Comparison of ENCODE assay signal across 9 cellular contexts in genomic region chr10:100347568-100348195, GRCh38. TPM values are rescaled to one million over a fixed set of nuclear protein-coding genes. Genes with fewer than 3 reads are reported as not detected.
A peak's percentile ranks its signal among the peaks of the same experiment; 100 is the strongest.
DNase-seq lines count a peak whose midpoint lies in the region; ATAC-seq, FAIRE-seq and TF ChIP-seq lines count a peak whose summit lies in the region.
"Had no signal": no experiment of that assay in that cellular context is flagged by ENCODE, and none has a peak within 500 bp of the region (broad histone marks: within the 10 kb centered on the region; RNA-seq: fewer than 3 reads in every experiment).

No MANE protein-coding gene starts in this region.

- peak overlapping the region in 2 of 7 donors; percentile 49 to 69 for H3K27ac Mint-ChIP-seq in CD14-positive monocyte
- peak overlapping the region; percentile 92 for H3K27ac Mint-ChIP-seq in activated T-helper 2 cell treated with anti-CD3 and anti-CD28 coated beads, Interferon-gamma antibody, Interleukin-2, Interleukin-4, amounts not matched to agents 10 μg/mL and 5 μg/mL and 100 μg/mL, durations not matched to agents 14 hours and 24 hours and 36 hours

- no peaks in the 10 kb centered on the region for H3K27me3 ChIP-seq in right cardiac atrium (ENCODE audit: control insufficient read depth, insufficient read depth)
- H3K27me3 ChIP-seq in small intestine (ENCODE audit: control insufficient read depth in 2 of 2, insufficient read depth in 2 of 2, low read length in 2 of 2): no peaks in the 10 kb centered on the region

- H3K4me1 Mint-ChIP-seq in CD14-positive monocyte: peaks cover 20% of the 10 kb centered on the region
- peaks cover 61% of the 10 kb centered on the region for H3K4me1 Mint-ChIP-seq in activated T-helper 2 cell treated with anti-CD3 and anti-CD28 coated beads, Interferon-gamma antibody, Interleukin-2, Interleukin-4, amounts not matched to agents 10 μg/mL and 5 μg/mL and 100 μg/mL, durations not matched to agents 14 hours and 24 hours and 36 hours (ENCODE audit: low read depth)

- DNase-seq in CD14-positive monocyte (ENCODE audit: low spot score): no peak
- no peak for DNase-seq in HFF-Myc (ENCODE audit: extremely low read depth, low read depth)
- no peak for DNase-seq in activated T-helper 2 cell treated with anti-CD3 and anti-CD28 coated beads, Interferon-gamma antibody, Interleukin-2, Interleukin-4, amounts not matched to agents 10 μg/mL and 5 μg/mL and 100 μg/mL, durations not matched to agents 14 hours and 24 hours and 36 hours (ENCODE audit: low spot score)
- no peak for DNase-seq in right cardiac atrium
- no peak for DNase-seq in small intestine
- DNase-seq in NCI-H1694 treated with DMSO at 0.1 percent for 48 hours (lab: John Stamatoyannopoulos, UW): no peak

- TF ChIP-seq CTCF in CD14-positive monocyte (IDR thresholded peaks at IDR 0.05) (no peak), HFF-Myc (IDR thresholded peaks at IDR 0.05; ENCODE audit: low read depth, low read length, missing control alignments) (no peak)

- H3K9me3 Mint-ChIP-seq in CD14-positive monocyte: peaks cover 0 to 15% (median 4%) of the 10 kb centered on the region in 7 donors
- H3K9me3 Mint-ChIP-seq in activated T-helper 2 cell treated with anti-CD3 and anti-CD28 coated beads, Interferon-gamma antibody, Interleukin-2, Interleukin-4, amounts not matched to agents 10 μg/mL and 5 μg/mL and 100 μg/mL, durations not matched to agents 14 hours and 24 hours and 36 hours: no peaks in the 10 kb centered on the region

- FAIRE-seq in small intestine (lab: Jason Lieb, UNC): no peak

- peaks cover 9% of the 10 kb centered on the region for H3K4me1 ChIP-seq in right cardiac atrium (ENCODE audit: control insufficient read depth, insufficient read depth, low read length)
- H3K4me1 ChIP-seq in small intestine (ENCODE audit: control insufficient read depth in 2 of 2, insufficient read depth in 1 of 2, low read depth in 1 of 2, low read length in 1 of 2): no peaks in the 10 kb centered on the region

- peak overlapping the region; percentile 93 to 96 for H3K4me3 Mint-ChIP-seq in CD14-positive monocyte
- H3K4me3 Mint-ChIP-seq in activated T-helper 2 cell treated with anti-CD3 and anti-CD28 coated beads, Interferon-gamma antibody, Interleukin-2, Interleukin-4, amounts not matched to agents 10 μg/mL and 5 μg/mL and 100 μg/mL, durations not matched to agents 14 hours and 24 hours and 36 hours (ENCODE audit: low read depth): peak overlapping the region; percentile 100

- intact Hi-C loops in CD14-positive monocyte (cut with micrococcal nuclease): loop anchor here in 1 of 2 donors (2.0 to 5.0 kb wide), 2 partner anchors 23 to 35 kb away; no protein-coding TSS in a partner anchor
- intact Hi-C loops in activated T-helper 2 cell treated with anti-CD3 and anti-CD28 coated beads, Interferon-gamma antibody, Interleukin-2, Interleukin-4, amounts not matched to agents 10 μg/mL and 5 μg/mL and 100 μg/mL, durations not matched to agents 14 hours and 24 hours and 36 hours (cut with micrococcal nuclease): loop anchor here (2.0 to 5.0 kb wide), 2 partner anchors 45 to 161 kb away; no protein-coding TSS in a partner anchor
- intact Hi-C loops in right cardiac atrium (cut with DNase I): loop anchor here in 2 of 4 donors (10.0 kb wide), 2 partner anchors 167 to 177 kb away; partner anchors contain the start of genes NDUFB8 (in 1 of the 2) and SEC31B (in 1 of the 2)

- peak; percentile 33 for ATAC-seq in right cardiac atrium
- no peak for ATAC-seq in HG02870 (IDR thresholded peaks at IDR 0.05; ENCODE audit: unreplicated experiment)
- ATAC-seq in GM19467 (IDR thresholded peaks at IDR 0.05; ENCODE audit: unreplicated experiment): no peak

- H3K27me3 Mint-ChIP-seq in CD14-positive monocyte (ENCODE audit: low read depth in 3 of 3): peaks cover 39 to 54% (median 42%) of the 10 kb centered on the region in 3 donors
- H3K27me3 Mint-ChIP-seq in activated T-helper 2 cell treated with anti-CD3 and anti-CD28 coated beads, Interferon-gamma antibody, Interleukin-2, Interleukin-4, amounts not matched to agents 10 μg/mL and 5 μg/mL and 100 μg/mL, durations not matched to agents 14 hours and 24 hours and 36 hours (ENCODE audit: low read depth): no peaks in the 10 kb centered on the region

- H3K9me3 ChIP-seq in right cardiac atrium (ENCODE audit: control insufficient read depth, low read length): no peaks in the 10 kb centered on the region
- H3K9me3 ChIP-seq in small intestine (ENCODE audit: control insufficient read depth, low read depth): no peaks in the 10 kb centered on the region

- H3K4me3 ChIP-seq in HFF-Myc (replicated peaks; ENCODE audit: low read depth, low read length) (peak overlapping the region; percentile 96), right cardiac atrium (ENCODE audit: low read length) (peak overlapping the region; percentile 51), small intestine (ENCODE audit: low read depth in 1 of 2, low read length in 2 of 2) (peak overlapping the region; percentile 57 to 66)

- H3K36me3 ChIP-seq in small intestine (ENCODE audit: control insufficient read depth in 2 of 2, insufficient read depth in 2 of 2, low read length in 2 of 2): peaks cover 2 to 3% of the 10 kb centered on the region in 2 donors

- WGBS in right cardiac atrium: 11% methylated on average over 32 of the region's 32 CpGs
- WGBS in small intestine, 3 donors: 9 to 19% (median 11%) methylated on average over 32 of the region's 32 CpGs

- H3K27ac ChIP-seq in right cardiac atrium (ENCODE audit: low read length): no peak overlapping the region
- H3K27ac ChIP-seq in small intestine (ENCODE audit: low read depth in 1 of 2, low read length in 1 of 2): no peak overlapping the region

- peaks cover 9 to 26% of the 10 kb centered on the region in 2 donors for H3K36me3 Mint-ChIP-seq in CD14-positive monocyte
- peaks cover 58% of the 10 kb centered on the region for H3K36me3 Mint-ChIP-seq in activated T-helper 2 cell treated with anti-CD3 and anti-CD28 coated beads, Interferon-gamma antibody, Interleukin-2, Interleukin-4, amounts not matched to agents 10 μg/mL and 5 μg/mL and 100 μg/mL, durations not matched to agents 14 hours and 24 hours and 36 hours (ENCODE audit: low read depth)

RNA-seq across cellular contexts. Expression of gene SCD, which starts 0.6 kb away (rescaled TPM):
- polyA plus RNA-seq in CD14-positive monocyte: 1 to 10 TPM; 1.0 to 3.4 TPM
- total RNA-seq in activated T-helper 2 cell treated with anti-CD3 and anti-CD28 coated beads, Interferon-gamma antibody, Interleukin-2, Interleukin-4, amounts not matched to agents 10 μg/mL and 5 μg/mL and 100 μg/mL, durations not matched to agents 14 hours and 24 hours and 36 hours: 273 and 278 TPM in 2 replicates
- 10 to 100 TPM; 12.2 to 45.4 (median 23.4) TPM for total RNA-seq in right cardiac atrium
- polyA plus RNA-seq in right cardiac atrium: 116 TPM
- polyA plus RNA-seq in small intestine: 100 to 1,000 TPM in 1 of 3 donors, 10 to 100 TPM in 2; 14.8 to 144 (median 20.5) TPM

RNA-seq across cellular contexts. Expression of gene PKD2L1, which starts 17.7 kb away (rescaled TPM):
- polyA plus RNA-seq in CD14-positive monocyte (1 to 10 TPM in 1 of 2 donors, not detected in 1; 1.5 TPM), right cardiac atrium (not detected), small intestine (under 1 TPM in 2 of 3 donors, not detected in 1; 0.10 to 0.27 TPM)
- total RNA-seq in activated T-helper 2 cell treated with anti-CD3 and anti-CD28 coated beads, Interferon-gamma antibody, Interleukin-2, Interleukin-4, amounts not matched to agents 10 μg/mL and 5 μg/mL and 100 μg/mL, durations not matched to agents 14 hours and 24 hours and 36 hours: not detected in 2 replicates
- total RNA-seq in right cardiac atrium: not detected
- total RNA-seq: LHCN-M2 had no signal

Comparison
In these comparisons a context has a peak if more than half of its experiments do, and no peak if none do; other contexts are left out.
1. ATAC-seq: peak in right cardiac atrium (2 of 2); none in HG02870 (single experiment) and GM19467 (single experiment).
2. Peak in every context shown above with its lines, with median percentiles within 50 percentile points of each other: H3K4me3 ChIP-seq.